ENCODE assay signal across 8 cellular contexts in genomic region chr9:78821126-78821822, GRCh38.
DNase-seq lines count a peak whose midpoint lies in the region; ATAC-seq and TF ChIP-seq lines count a peak whose summit lies in the region.

No MANE protein-coding gene starts in this region.

- no peak for TF ChIP-seq POLR2A in vagina (IDR thresholded peaks at IDR 0.05)

- DNase-seq in CD4-positive, alpha-beta T cell, result no peak
- DNase-seq in NCI-H2171 treated with DMSO at 0.1 percent for 48 hours (lab: John Stamatoyannopoulos, UW) (peak; percentile 65), astrocyte of the cerebellum (ENCODE audit: low read depth) (peak; percentile 3), left kidney (ENCODE audit: low read depth, low spot score) (peak; percentile 23), vagina (ENCODE audit: extremely low spot score in 2 of 2) (no peak), aorta (no peak)

- H3K4me1 ChIP-seq in vagina, result no peaks in the 10 kb centered on the region
- no peaks in the 10 kb centered on the region for H3K4me1 ChIP-seq in aorta (ENCODE audit: control insufficient read depth in 1 of 2, insufficient read depth in 2 of 2, low read length in 2 of 2)

- no peaks in the 10 kb centered on the region for H3K9me3 Mint-ChIP-seq in CD4-positive, alpha-beta T cell

- no peaks in the 10 kb centered on the region for H3K36me3 Mint-ChIP-seq in CD4-positive, alpha-beta T cell (ENCODE audit: low read depth)

- ATAC-seq in CD4-positive, alpha-beta T cell (ENCODE audit: poor library complexity), result peak; percentile 24
- peak; percentile 96 for ATAC-seq in GM18861 (IDR thresholded peaks at IDR 0.05; ENCODE audit: unreplicated experiment)
- peak; percentile 70 for ATAC-seq in HG03039 (IDR thresholded peaks at IDR 0.05; ENCODE audit: unreplicated experiment)
- no peak for ATAC-seq in aorta (ENCODE audit: low FRiP score)

- WGBS in aorta, 2 donors, result 47 to 48% methylated on average over 9 of the region's 9 CpGs

- H3K36me3 ChIP-seq in vagina (no peaks in the 10 kb centered on the region), aorta (ENCODE audit: control insufficient read depth in 1 of 2, insufficient read depth in 2 of 2, low read length in 1 of 2) (no peaks in the 10 kb centered on the region)

- in situ Hi-C loops in astrocyte of the cerebellum (cut with HindIII; ENCODE audit: low sequenced_read_pairs), result no loop called here

- H3K27me3 Mint-ChIP-seq in CD4-positive, alpha-beta T cell, result no peaks in the 10 kb centered on the region

- H3K27ac Mint-ChIP-seq in CD4-positive, alpha-beta T cell, result no peak overlapping the region

- H3K27ac ChIP-seq in CD4-positive, alpha-beta T cell (ENCODE audit: low read depth, low read length), result no peak overlapping the region
- H3K27ac ChIP-seq in vagina (no peak overlapping the region), aorta (ENCODE audit: low read depth in 1 of 2, low read length in 2 of 2) (no peak overlapping the region)

- intact Hi-C loops in CD4-positive, alpha-beta T cell (cut with DNase I, micrococcal nuclease), result loop anchor here in 1 of 2 experiments (10.0 kb wide), 1 partner anchor 1124 kb away; no protein-coding TSS in a partner anchor
- intact Hi-C loops in vagina (cut with DNase I) (no loop called here), aorta (cut with DNase I) (no loop called here)

- H3K4me3 Mint-ChIP-seq in CD4-positive, alpha-beta T cell, result peak overlapping the region; percentile 69

- TF ChIP-seq CTCF in CD4-positive, alpha-beta T cell (IDR thresholded peaks at IDR 0.05), result peak; percentile 74
- TF ChIP-seq CTCF in astrocyte of the cerebellum (IDR thresholded peaks at IDR 0.05; ENCODE audit: low read depth, low read length, missing control alignments) (peak; percentile 67), vagina (IDR thresholded peaks at IDR 0.05) (peak in 2 of 3 experiments; percentile 26 to 33)

- no peaks in the 10 kb centered on the region for H3K27me3 ChIP-seq in CD4-positive, alpha-beta T cell (ENCODE audit: control insufficient read depth, insufficient read depth, low read length)
- H3K27me3 ChIP-seq in vagina, result no peaks in the 10 kb centered on the region
- no peaks in the 10 kb centered on the region for H3K27me3 ChIP-seq in aorta (ENCODE audit: control insufficient read depth in 1 of 2, insufficient read depth in 2 of 2, low read length in 1 of 2)

- POLR2A ChIA-PET in CD4-positive, alpha-beta T cell (lab: Charles Lee), result no interaction called here

- peaks cover 4% of the 10 kb centered on the region for H3K4me1 Mint-ChIP-seq in CD4-positive, alpha-beta T cell (ENCODE audit: low read depth)

- CTCF ChIA-PET in CD4-positive, alpha-beta T cell (lab: Charles Lee), result no interaction called here

- H3K4me3 ChIP-seq in astrocyte of the cerebellum (ENCODE audit: low read depth, low read length) (no peak overlapping the region), vagina (no peak overlapping the region), aorta (ENCODE audit: low read length in 2 of 2) (peak overlapping the region in 1 of 2 donors; percentile 8)

- no peaks in the 10 kb centered on the region for H3K9me3 ChIP-seq in CD4-positive, alpha-beta T cell (ENCODE audit: control insufficient read depth, low read length)
- H3K9me3 ChIP-seq in vagina (no peaks in the 10 kb centered on the region), aorta (ENCODE audit: control insufficient read depth, low read length) (no peaks in the 10 kb centered on the region)

Comparison
In these comparisons a context has a peak if more than half of its experiments do, and no peak if none do; other contexts are left out.
1. DNase-seq: peak in NCI-H2171 treated with DMSO at 0.1 percent for 48 hours (single experiment), astrocyte of the cerebellum (single experiment) and left kidney (single experiment); none in CD4-positive, alpha-beta T cell (0 of 10), vagina (0 of 2) and aorta (0 of 2).
2. Peak in every context shown above with its lines, with median percentiles within 50 percentile points of each other: CTCF ChIP-seq.